17 cellular contexts compared by ENCODE assay signal in the genomic region with DNA sequence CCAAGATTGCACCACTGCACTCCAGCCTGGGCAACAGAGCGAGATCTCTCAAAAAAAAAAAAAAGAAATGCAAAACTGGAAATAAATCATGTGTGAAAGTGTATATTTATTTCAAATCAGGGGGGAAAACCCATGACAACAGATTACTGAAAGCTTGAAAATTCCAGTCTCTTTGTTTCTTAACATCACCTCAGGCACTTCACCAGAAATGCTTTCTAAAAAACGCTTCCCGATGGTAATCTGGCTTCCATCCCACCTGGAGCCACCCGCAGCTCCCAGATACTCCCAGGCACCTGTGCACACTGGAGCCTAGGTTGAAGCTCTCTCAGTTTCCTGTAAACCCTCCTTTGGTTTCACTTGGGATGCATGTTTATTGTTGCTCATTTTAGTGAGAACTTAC. TPM values are rescaled to one million over a fixed set of nuclear protein-coding genes. Genes with fewer than 3 reads are reported as not detected.
DNase-seq lines count a peak whose midpoint lies in the region; ATAC-seq and TF ChIP-seq lines count a peak whose summit lies in the region.
"Had no signal": no experiment of that assay in that cellular context is flagged by ENCODE, and none has a peak within 500 bp of the region (broad histone marks: within the 10 kb centered on the region; RNA-seq: fewer than 3 reads in every experiment).

No MANE protein-coding gene starts in this region.

- ATAC-seq in activated T-helper 17 cell treated with anti-CD3 and anti-CD28 coated beads, Interleukin-2, amount 50 U/mL, for 72 hours (replicated peaks): no peak

- DNase-seq in Calu3 (no peak), glomerular visceral epithelial cell (ENCODE audit: extremely low spot score) (peak; percentile 58), esophagus muscularis mucosa (ENCODE audit: extremely low spot score) (no peak), EL (no peak), neuronal stem cell (ENCODE audit: low spot score) (no peak), inferior parietal cortex (ENCODE audit: extremely low spot score) (no peak)
- DNase-seq: activated CD8-positive, alpha-beta memory T cell treated with anti-CD3 and anti-CD28 coated beads, Interleukin-2, amount 50 U/mL, for 4 hours; effector memory CD4-positive, alpha-beta T cell; NCI-H1105 treated with DMSO at 0.1 percent for 48 hours had no signal

- no peak for TF ChIP-seq EP300 in esophagus muscularis mucosa (IDR thresholded peaks at IDR 0.05)

- CTCF ChIA-PET in Calu3 (lab: Charles Lee): interaction anchor here (1.2 to 3.5 kb wide), 3 partner anchors 9 to 63 kb away, joined by 3 to 29 read pairs (median 5); no protein-coding TSS in a partner anchor

- peak overlapping the region; percentile 47 for H3K4me2 ChIP-seq in skeletal muscle satellite cell (ENCODE audit: low read length)
- no peak overlapping the region for H3K4me2 ChIP-seq in neuronal stem cell (ENCODE audit: insufficient read depth, low read length, poor library complexity, severe bottlenecking)

- H3K27ac ChIP-seq in esophagus muscularis mucosa (replicated peaks in 1 of 4) (peak overlapping the region in 2 of 4 donors; percentile 60 to 63), neuronal stem cell (replicated peaks; ENCODE audit: low read length) (no peak overlapping the region)
- H3K27ac ChIP-seq: VCaP had no signal

- no peak overlapping the region for H2AK5ac ChIP-seq in neuronal stem cell (ENCODE audit: low read depth, low read length)

- H3K9ac ChIP-seq in skeletal muscle satellite cell (ENCODE audit: low read depth, low read length) (peak overlapping the region; percentile 75), neuronal stem cell (ENCODE audit: low read depth, low read length, poor library complexity) (no peak overlapping the region)

- TF ChIP-seq CTCF in Calu3 (IDR thresholded peaks at IDR 0.05; ENCODE audit: unreplicated experiment) (no peak), esophagus muscularis mucosa (IDR thresholded peaks at IDR 0.05) (no peak)

- no peak overlapping the region for H3K23ac ChIP-seq in neuronal stem cell (ENCODE audit: low read depth, low read length, poor library complexity)

- peaks cover 30% of the 10 kb centered on the region for H3K36me3 Mint-ChIP-seq in Calu3 (ENCODE audit: insufficient read depth, unreplicated experiment)
- no peaks in the 10 kb centered on the region for H3K36me3 Mint-ChIP-seq in activated T-helper 17 cell treated with anti-CD3 and anti-CD28 coated beads, Interleukin-2, amount 50 U/mL, for 72 hours (ENCODE audit: low read depth)

- no peaks in the 10 kb centered on the region for H3K9me3 ChIP-seq in skeletal muscle satellite cell (replicated peaks; ENCODE audit: low read length)
- no peaks in the 10 kb centered on the region for H3K9me3 ChIP-seq in esophagus muscularis mucosa
- peaks cover 4 to 5% of the 10 kb centered on the region in 2 donors for H3K9me3 ChIP-seq in neuronal stem cell (replicated peaks in 1 of 2; ENCODE audit: control insufficient read depth in 2 of 2, insufficient read depth in 1 of 2, low read depth in 1 of 2, low read length in 2 of 2)
- H3K9me3 ChIP-seq: adrenal gland, mucosa of descending colon, right atrium auricular region had no signal

- no peak overlapping the region for H2BK5ac ChIP-seq in neuronal stem cell (ENCODE audit: low read length)

- no peak overlapping the region for H3K14ac ChIP-seq in neuronal stem cell (ENCODE audit: low read length)

- no TSS peak for BruUV-seq in Calu3 (replicated peaks; lab: Mats Ljungman, UMichigan)

- no peaks in the 10 kb centered on the region for H3K9me3 Mint-ChIP-seq in Calu3 (ENCODE audit: low read depth, unreplicated experiment)
- no peaks in the 10 kb centered on the region for H3K9me3 Mint-ChIP-seq in activated T-helper 17 cell treated with anti-CD3 and anti-CD28 coated beads, Interleukin-2, amount 50 U/mL, for 72 hours

- no peak overlapping the region for H3K4ac ChIP-seq in neuronal stem cell (ENCODE audit: low read length)

- no peak overlapping the region for H4K8ac ChIP-seq in neuronal stem cell (ENCODE audit: low read depth, low read length)

- H2BK15ac ChIP-seq in neuronal stem cell (ENCODE audit: low read length): no peak overlapping the region

- no peak overlapping the region for H4K91ac ChIP-seq in neuronal stem cell (ENCODE audit: low read depth, low read length, poor library complexity)

- H3K4me3 ChIP-seq in skeletal muscle satellite cell (ENCODE audit: low read length) (no peak overlapping the region), esophagus muscularis mucosa (no peak overlapping the region), neuronal stem cell (ENCODE audit: low read length in 2 of 2) (no peak overlapping the region)
- H3K4me3 ChIP-seq: mucosa of descending colon, right atrium auricular region had no signal

- H3K18ac ChIP-seq in neuronal stem cell (ENCODE audit: low read length): no peak overlapping the region

- no peaks in the 10 kb centered on the region for H3K27me3 Mint-ChIP-seq in Calu3 (ENCODE audit: unreplicated experiment)
- H3K27me3 Mint-ChIP-seq in activated T-helper 17 cell treated with anti-CD3 and anti-CD28 coated beads, Interleukin-2, amount 50 U/mL, for 72 hours: peaks cover 3% of the 10 kb centered on the region

- H2BK12ac ChIP-seq in neuronal stem cell (ENCODE audit: low read length): no peak overlapping the region

- H3K27me3 ChIP-seq in skeletal muscle satellite cell (ENCODE audit: control insufficient read depth, insufficient read depth, low read length): no peaks in the 10 kb centered on the region
- no peaks in the 10 kb centered on the region for H3K27me3 ChIP-seq in esophagus muscularis mucosa
- H3K27me3 ChIP-seq in neuronal stem cell (ENCODE audit: control insufficient read depth in 3 of 3, insufficient read depth in 3 of 3, low read depth in 1 of 3, low read length in 3 of 3): peaks cover 0 to 9% (median 0%) of the 10 kb centered on the region in 3 experiments
- H3K27me3 ChIP-seq: adrenal gland, right atrium auricular region had no signal

- no peak for TF ChIP-seq POLR2A in esophagus muscularis mucosa (IDR thresholded peaks at IDR 0.05; ENCODE audit: low read depth)

- WGBS in esophagus muscularis mucosa: 81% methylated on average over 4 of the region's 4 CpGs
- WGBS in neuronal stem cell (ENCODE audit: extremely low coverage in 2 of 2, insufficient read length in 2 of 2, insufficient replicate concordance in 1 of 2), 2 donors: no CpG with 5 or more reads among the region's 4 CpGs

- H3K36me3 ChIP-seq in skeletal muscle satellite cell (ENCODE audit: insufficient read depth, low read length) (no peaks in the 10 kb centered on the region), esophagus muscularis mucosa (no peaks in the 10 kb centered on the region), neuronal stem cell (replicated peaks in 1 of 2; ENCODE audit: control insufficient read depth in 2 of 2, insufficient read depth in 2 of 2, low read length in 2 of 2) (no peaks in the 10 kb centered on the region)
- H3K36me3 ChIP-seq: adrenal gland, right atrium auricular region had no signal

- H3K27ac Mint-ChIP-seq in Calu3 (ENCODE audit: unreplicated experiment): peak overlapping the region; percentile 96
- H3K27ac Mint-ChIP-seq in activated T-helper 17 cell treated with anti-CD3 and anti-CD28 coated beads, Interleukin-2, amount 50 U/mL, for 72 hours: peak overlapping the region; percentile 47

- no peaks in the 10 kb centered on the region for H3K79me1 ChIP-seq in neuronal stem cell (ENCODE audit: low read depth, low read length)

- H3K4me1 ChIP-seq in skeletal muscle satellite cell (ENCODE audit: control insufficient read depth, insufficient read depth, low read length): peaks cover 70% of the 10 kb centered on the region
- peaks cover 9 to 34% (median 22%) of the 10 kb centered on the region in 4 donors for H3K4me1 ChIP-seq in esophagus muscularis mucosa
- H3K4me1 ChIP-seq in neuronal stem cell (ENCODE audit: control insufficient read depth in 2 of 2, insufficient read depth in 1 of 2, low read depth in 1 of 2, low read length in 2 of 2): peaks cover 0 to 8% of the 10 kb centered on the region in 2 donors

- peaks cover 78% of the 10 kb centered on the region for H3K4me1 Mint-ChIP-seq in Calu3 (ENCODE audit: low read depth, unreplicated experiment)
- H3K4me1 Mint-ChIP-seq in activated T-helper 17 cell treated with anti-CD3 and anti-CD28 coated beads, Interleukin-2, amount 50 U/mL, for 72 hours: peaks cover 14% of the 10 kb centered on the region

- H3K4me3 Mint-ChIP-seq in Calu3 (ENCODE audit: low read depth, unreplicated experiment): peak overlapping the region; percentile 59
- peak overlapping the region; percentile 35 for H3K4me3 Mint-ChIP-seq in activated T-helper 17 cell treated with anti-CD3 and anti-CD28 coated beads, Interleukin-2, amount 50 U/mL, for 72 hours

- intact Hi-C loops in Calu3 (cut with micrococcal nuclease; ENCODE audit: unreplicated experiment): loop anchor here (5.0 kb wide), 2 partner anchors 35 to 65 kb away; no protein-coding TSS in a partner anchor
- intact Hi-C loops in esophagus muscularis mucosa (cut with DNase I): no loop called here

- no peak overlapping the region for H2AFZ ChIP-seq in neuronal stem cell (ENCODE audit: low read length)

- H2BK120ac ChIP-seq in neuronal stem cell (ENCODE audit: low read depth, low read length): no peak overlapping the region

RNA-seq across cellular contexts. Expression of gene ITGB6, which starts 7.2 kb away (rescaled TPM):
- 50.0 and 84.8 TPM in 2 replicates for total RNA-seq in Calu3 (2022)
- not detected for total RNA-seq in activated T-helper 17 cell treated with anti-CD3 and anti-CD28 coated beads, Interleukin-2, amount 50 U/mL, for 72 hours
- total RNA-seq in skeletal muscle satellite cell (2012; rRNA removed): 0.25 and 2.2 TPM in 2 replicates
- 1 to 10 TPM in 1 of 4 donors, under 1 TPM in 1, not detected in 2; 0.17 to 3.4 TPM for total RNA-seq in esophagus muscularis mucosa
- not detected for polyA plus RNA-seq in neuronal stem cell (2013, experiment 1 of 2)
- not detected for polyA plus RNA-seq in neuronal stem cell (2013, experiment 2 of 2)
- total RNA-seq: G401, NCI-H460 had no signal

Comparison
In these comparisons a context has a peak if more than half of its experiments do, and no peak if none do; other contexts are left out.
1. RNA of gene ITGB6, which starts 7.2 kb away (total RNA-seq): 50.0 to 84.8 TPM in Calu3; 0.17 to 3.4 TPM in esophagus muscularis mucosa and not detected in activated T-helper 17 cell treated with anti-CD3 and anti-CD28 coated beads, Interleukin-2, amount 50 U/mL, for 72 hours; every median in the first group is over 10 times any median in the second.